25 cellular contexts compared by ENCODE assay signal in the genomic region with DNA sequence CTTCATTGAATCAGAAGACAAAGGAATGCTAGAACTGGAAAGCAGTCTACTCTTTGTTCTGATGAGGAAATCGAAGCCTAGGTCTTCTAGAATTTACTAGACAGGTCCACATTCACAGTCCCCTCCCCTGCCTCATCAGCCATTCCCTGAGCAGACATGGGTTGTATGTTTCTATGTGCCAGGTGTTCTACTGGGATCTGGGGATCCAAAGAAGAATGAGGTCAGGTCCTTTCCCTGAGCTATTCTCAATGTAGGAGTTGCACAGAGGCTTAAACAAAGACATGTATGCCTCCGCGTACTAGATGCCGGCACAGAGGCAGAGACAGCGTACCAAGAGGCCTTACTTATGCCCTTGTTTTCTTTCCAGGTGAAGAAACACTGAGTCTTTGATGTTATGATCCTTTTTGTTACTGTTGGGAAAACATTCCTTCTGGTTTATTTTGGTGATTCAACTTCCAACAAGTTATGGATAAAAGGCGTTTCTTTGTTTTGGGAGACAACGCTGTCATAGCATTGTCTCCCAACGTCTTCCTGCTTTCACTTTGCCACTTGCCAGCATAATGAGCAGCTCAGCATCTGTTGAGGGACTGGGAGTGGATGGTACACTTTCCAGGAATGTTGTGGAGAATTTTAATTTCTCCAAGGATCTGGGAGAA.
DNase-seq lines count a peak whose midpoint lies in the region; ATAC-seq and TF ChIP-seq lines count a peak whose summit lies in the region.
"Had no signal": no experiment of that assay in that cellular context is flagged by ENCODE, and none has a peak within 500 bp of the region (broad histone marks: within the 10 kb centered on the region; RNA-seq: fewer than 3 reads in every experiment).

No MANE protein-coding gene starts in this region.

- no peaks in the 10 kb centered on the region for H3F3A ChIP-seq in GM23338 (replicated peaks; ENCODE audit: low read depth)

- intact Hi-C loops in right lobe of liver (cut with DNase I): no loop called here

- peaks cover 3% of the 10 kb centered on the region; the same call in 1 of the 3 replicates for H3K9me3 Mint-ChIP-seq in GM23338
- peaks cover 0 to 2% (median 0%) of the 10 kb centered on the region in 5 experiments for H3K9me3 Mint-ChIP-seq in brain

- H3K27me3 Mint-ChIP-seq in GM23338 (ENCODE audit: insufficient read depth, low read depth, poor library complexity): peaks cover 5% of the 10 kb centered on the region
- H3K27me3 Mint-ChIP-seq in brain: no peaks in the 10 kb centered on the region

- no peaks in the 10 kb centered on the region for H4K20me1 ChIP-seq in GM23338 (replicated peaks; ENCODE audit: insufficient read depth)

- no peaks in the 10 kb centered on the region for H3K9me3 ChIP-seq in right lobe of liver
- H3K9me3 ChIP-seq: lower lobe of right lung, Peyer's patch, testis, uterus had no signal

- H3K27ac ChIP-seq in GM23338 (ENCODE audit: low read depth) (no peak overlapping the region), right lobe of liver (peak overlapping the region; percentile 23 to 78 (median 76))
- H3K27ac ChIP-seq: cardiac muscle cell, lower lobe of right lung, Peyer's patch, testis, uterus had no signal

- H2AFZ ChIP-seq in GM23338: peak overlapping the region; percentile 78

- H3K27me3 ChIP-seq in GM23338 (ENCODE audit: insufficient read depth) (no peaks in the 10 kb centered on the region), right lobe of liver (no peaks in the 10 kb centered on the region)
- H3K27me3 ChIP-seq: cardiac muscle cell, Peyer's patch, testis, uterus had no signal

- H3K36me3 ChIP-seq in GM23338 (ENCODE audit: insufficient read depth) (no peaks in the 10 kb centered on the region), right lobe of liver (peaks cover 0 to 4% (median under 1%) of the 10 kb centered on the region in 4 donors)
- H3K36me3 ChIP-seq: cardiac muscle cell, lower lobe of right lung, Peyer's patch, uterus had no signal

- H3K4me3 ChIP-seq in GM23338 (no peak overlapping the region), right lobe of liver (no peak overlapping the region)
- H3K4me3 ChIP-seq: cardiac muscle cell, lower lobe of right lung, Peyer's patch, testis, uterus had no signal

- H3K27ac Mint-ChIP-seq in GM23338 (no peak overlapping the region), brain (peak overlapping the region; percentile 1 to 92 (median 54))
- H3K27ac Mint-ChIP-seq: CD14-positive monocyte had no signal

- TF ChIP-seq POLR2A in right lobe of liver (IDR thresholded peaks at IDR 0.05): peak; percentile 55

- H3K4me3 Mint-ChIP-seq in GM23338 (no peak overlapping the region), brain (peak overlapping the region in 1 of 5 experiments; percentile 4)
- H3K4me3 Mint-ChIP-seq: CD14-positive monocyte had no signal

- H3K4me1 ChIP-seq in GM23338 (ENCODE audit: insufficient read depth) (no peaks in the 10 kb centered on the region), right lobe of liver (peaks cover 0 to 19% (median 8%) of the 10 kb centered on the region in 4 donors)
- H3K4me1 ChIP-seq: lower lobe of right lung, uterus had no signal

- H3K4me1 Mint-ChIP-seq in GM23338: peaks cover 3% of the 10 kb centered on the region; the same call in 2 of the 3 replicates
- H3K4me1 Mint-ChIP-seq in brain: peaks cover 67% of the 10 kb centered on the region
- H3K4me1 Mint-ChIP-seq: CD14-positive monocyte had no signal

- peak; percentile 47 for DNase-seq in AG20443 (ENCODE audit: low spot score)
- DNase-seq in GM23338 (ENCODE audit: low spot score): no peak
- peak in 1 of 3 donors; percentile 69 for DNase-seq in right lobe of liver
- no peak for DNase-seq in T-helper 1 cell
- DNase-seq in epidermal melanocyte (ENCODE audit: insufficient read length, low spot score): no peak
- DNase-seq in NCI-H1694 (lab: John Stamatoyannopoulos, UW): no peak
- no peak for DNase-seq in NCI-H2081 (lab: John Stamatoyannopoulos, UW)
- DNase-seq: activated CD8-positive, alpha-beta memory T cell treated with anti-CD3 and anti-CD28 coated beads, Interleukin-2, amount 50 U/mL, for 4 hours; activated naive CD4-positive, alpha-beta T cell treated with anti-CD3 and anti-CD28 coated beads, Interleukin-2, amount 50 U/mL, for 16 hours; amygdala; DMS79 treated with DMSO at 0.1 percent for 48 hours; IMR-90; lower lobe of right lung; NCI-H1092; NCI-H187; NCI-H226; Peyer's patch; SIG-M5; stimulated activated naive CD4-positive, alpha-beta T cell treated with Interleukin-2 at 50 U/mL for 16 hours; testis; uterus had no signal

- H3K36me3 Mint-ChIP-seq in GM23338 (ENCODE audit: low read depth): no peaks in the 10 kb centered on the region; the same call in 2 of the 3 replicates
- H3K36me3 Mint-ChIP-seq in brain: no peaks in the 10 kb centered on the region
- H3K36me3 Mint-ChIP-seq: CD14-positive monocyte had no signal

- 39% methylated on average over 8 of the region's 8 CpGs for WGBS in right lobe of liver (ENCODE audit: insufficient coverage, low coverage, low lambda C conversion rate, missing lambda C conversion rate)

- H3K79me2 ChIP-seq in GM23338 (replicated peaks; ENCODE audit: insufficient read depth): no peaks in the 10 kb centered on the region

- H3K9me2 ChIP-seq in GM23338 (ENCODE audit: insufficient read depth): no peaks in the 10 kb centered on the region

- TF ChIP-seq CTCF in GM23338 (conservative IDR thresholded peaks at IDR 0.05; ENCODE audit: low read depth in 2 of 2): no peak
- no peak for TF ChIP-seq CTCF in brain (conservative IDR thresholded peaks at IDR 0.05)
- no peak for TF ChIP-seq CTCF in right lobe of liver (IDR thresholded peaks at IDR 0.05)

- no peak overlapping the region for H3K4me2 ChIP-seq in GM23338

- ATAC-seq in GM23338 (no peak), right lobe of liver (peak in 3 of 4 donors; percentile 0 to 1 (median 0))
- ATAC-seq: activated CD4-positive, CD25-positive, alpha-beta regulatory T cell treated with anti-CD3 and anti-CD28 coated beads, Interleukin-2, amount 50 U/mL, for 24 hours; lower lobe of right lung had no signal

TF ChIP-seq in GM23338, 12 proteins besides CTCF, POLR2A, EP300 and RAD21 (continues in another document):
- no peak for TF ChIP-seq JUNB (IDR thresholded peaks at IDR 0.05; ENCODE audit: unreplicated experiment)
- TF ChIP-seq REST (IDR thresholded peaks at IDR 0.05; ENCODE audit: unreplicated experiment): no peak
- TF ChIP-seq CREB1 (CRISPR knock-in tag; IDR thresholded peaks at IDR 0.05; ENCODE audit: low read depth): no peak
- no peak for TF ChIP-seq POLR2AphosphoS5 (IDR thresholded peaks at IDR 0.05; ENCODE audit: low read depth)
- TF ChIP-seq ZNF331 (CRISPR knock-in tag; IDR thresholded peaks at IDR 0.05; ENCODE audit: low read depth): no peak
- TF ChIP-seq ZNF114 (CRISPR knock-in tag; IDR thresholded peaks at IDR 0.05): no peak
- no peak for TF ChIP-seq NANOG (IDR thresholded peaks at IDR 0.05; ENCODE audit: borderline replicate concordance)
- no peak for TF ChIP-seq ETS1 (IDR thresholded peaks at IDR 0.05)
- TF ChIP-seq STAT1 (IDR thresholded peaks at IDR 0.05; ENCODE audit: unreplicated experiment): no peak
